1 cellular context compared by ENCODE assay signal in genomic region chr4:156950950-156951349, GRCh38.
TF ChIP-seq lines count a peak whose summit lies in the region.

No MANE protein-coding gene starts in this region.

TF ChIP-seq in HCT116, 20 proteins besides CTCF, POLR2A, EP300 and RAD21 (continued from another document):
- TF ChIP-seq ZBTB33 (IDR thresholded peaks at IDR 0.05; ENCODE audit: extremely low read depth, insufficient replicate concordance, low read length) (no peak), CBX3 (IDR thresholded peaks at IDR 0.05; ENCODE audit: low read depth) (no peak), SRF (IDR thresholded peaks at IDR 0.05; ENCODE audit: low read depth) (no peak), CEBPB (IDR thresholded peaks at IDR 0.05; ENCODE audit: low read depth) (no peak)
